Comparison of ENCODE assay signal across 9 cellular contexts in genomic region chr5:19928556-19929421, GRCh38. TPM values are rescaled to one million over a fixed set of nuclear protein-coding genes. Genes with fewer than 3 reads are reported as not detected.
DNase-seq lines count a peak whose midpoint lies in the region; ATAC-seq and TF ChIP-seq lines count a peak whose summit lies in the region.
"Had no signal": no experiment of that assay in that cellular context is flagged by ENCODE, and none has a peak within 500 bp of the region (broad histone marks: within the 10 kb centered on the region; RNA-seq: fewer than 3 reads in every experiment).

No MANE protein-coding gene starts in this region.

- peak overlapping the region; percentile 21; the same call in 1 of the 2 replicates for H3K4me2 ChIP-seq in SK-N-SH

- no peak overlapping the region for H3K9ac ChIP-seq in SK-N-SH

- POLR2A ChIA-PET in SK-N-SH (lab: Yijun Ruan, JAX): no interaction called here

- CTCF ChIA-PET in SK-N-SH (lab: Yijun Ruan, JAX): no interaction called here

- H3K4me3 ChIP-seq in SK-N-SH (ENCODE audit: low read depth in 2 of 2, low read length in 1 of 2): no peak overlapping the region

- TF ChIP-seq EP300 in SK-N-SH (IDR thresholded peaks at IDR 0.05; ENCODE audit: borderline replicate concordance in 1 of 2, low read depth in 1 of 2, low read length in 1 of 2): peak; percentile 55 to 91

- no peaks in the 10 kb centered on the region for H3K27me3 ChIP-seq in SK-N-SH (ENCODE audit: insufficient read depth)

- no peaks in the 10 kb centered on the region for H4K20me1 ChIP-seq in SK-N-SH (ENCODE audit: insufficient read depth)

- no peaks in the 10 kb centered on the region for H3K79me2 ChIP-seq in SK-N-SH (ENCODE audit: insufficient read depth)

- in situ Hi-C loops in GM13977 (cut with MboI; ENCODE audit: low pct_unique_long_range_greater_than_20kb, low sequenced_read_pairs, unreplicated experiment): no loop called here

- DNase-seq in COR-L47 (lab: John Stamatoyannopoulos, UW) (peak; percentile 2), SK-N-SH (no peak), glomerular visceral epithelial cell (ENCODE audit: extremely low spot score) (peak; percentile 63), ureter (ENCODE audit: low spot score) (no peak), NCI-H2196 (lab: John Stamatoyannopoulos, UW; ENCODE audit: unreplicated experiment) (no peak), NCI-H510A (lab: John Stamatoyannopoulos, UW) (no peak), GM13977 (ENCODE audit: low spot score) (no peak)

- no peaks in the 10 kb centered on the region for H3K9me2 ChIP-seq in SK-N-SH

- no peaks in the 10 kb centered on the region for H3K36me3 ChIP-seq in SK-N-SH (replicated peaks in 1 of 2; ENCODE audit: control insufficient read depth in 1 of 2, insufficient read depth in 2 of 2, low read length in 1 of 2)

- no peak for TF ChIP-seq RAD21 in SK-N-SH (IDR thresholded peaks at IDR 0.05; ENCODE audit: low read length)

- no peaks in the 10 kb centered on the region for H3K9me3 ChIP-seq in SK-N-SH

- 30% methylated on average over 3 of the region's 3 CpGs for WGBS in SK-N-SH (ENCODE audit: low lambda C conversion rate)

- TF ChIP-seq CTCF in SK-N-SH (IDR thresholded peaks at IDR 0.05): no peak
- no peak for TF ChIP-seq CTCF in GM13977 (IDR thresholded peaks at IDR 0.05; ENCODE audit: extremely low read depth, insufficient read depth, missing control alignments)

- H2AFZ ChIP-seq in SK-N-SH (ENCODE audit: low read depth): no peak overlapping the region

- H3K4me1 ChIP-seq in SK-N-SH (ENCODE audit: control insufficient read depth in 1 of 2, insufficient read depth in 2 of 2, low read depth in 1 of 2, low read length in 1 of 2): peaks cover 3 to 8% of the 10 kb centered on the region in 2 experiments; a peak in 3 of 4 replicates

- H3K27ac ChIP-seq in SK-N-SH (ENCODE audit: low read depth in 2 of 2, low read length in 1 of 2): peak overlapping the region; percentile 28 to 78; a peak in 3 of 4 replicates

- peaks cover 14% of the 10 kb centered on the region for H3F3A ChIP-seq in SK-N-SH (replicated peaks; ENCODE audit: insufficient read depth)

- peak; percentile 71 for ATAC-seq in HG03196 (IDR thresholded peaks at IDR 0.05; ENCODE audit: unreplicated experiment)

TF ChIP-seq in SK-N-SH, 30 proteins besides CTCF, POLR2A, EP300 and RAD21:
- TF ChIP-seq, protein P1, sequence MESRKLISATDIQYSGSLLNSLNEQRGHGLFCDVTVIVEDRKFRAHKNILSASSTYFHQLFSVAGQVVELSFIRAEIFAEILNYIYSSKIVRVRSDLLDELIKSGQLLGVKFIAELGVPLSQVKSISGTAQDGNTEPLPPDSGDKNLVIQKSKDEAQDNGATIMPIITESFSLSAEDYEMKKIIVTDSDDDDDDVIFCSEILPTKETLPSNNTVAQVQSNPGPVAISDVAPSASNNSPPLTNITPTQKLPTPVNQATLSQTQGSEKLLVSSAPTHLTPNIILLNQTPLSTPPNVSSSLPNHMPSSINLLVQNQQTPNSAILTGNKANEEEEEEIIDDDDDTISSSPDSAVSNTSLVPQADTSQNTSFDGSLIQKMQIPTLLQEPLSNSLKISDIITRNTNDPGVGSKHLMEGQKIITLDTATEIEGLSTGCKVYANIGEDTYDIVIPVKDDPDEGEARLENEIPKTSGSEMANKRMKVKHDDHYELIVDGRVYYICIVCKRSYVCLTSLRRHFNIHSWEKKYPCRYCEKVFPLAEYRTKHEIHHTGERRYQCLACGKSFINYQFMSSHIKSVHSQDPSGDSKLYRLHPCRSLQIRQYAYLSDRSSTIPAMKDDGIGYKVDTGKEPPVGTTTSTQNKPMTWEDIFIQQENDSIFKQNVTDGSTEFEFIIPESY (IDR thresholded peaks at IDR 0.05; ENCODE audit: borderline replicate concordance, low read depth): peak; percentile 44; the same call in 1 of the 2 replicates
- TF ChIP-seq SIN3A (IDR thresholded peaks at IDR 0.05; ENCODE audit: borderline replicate concordance, low read depth, low read length) (no peak), NFIC (IDR thresholded peaks at IDR 0.05; ENCODE audit: borderline replicate concordance) (peak; percentile 83), TCF12 (IDR thresholded peaks at IDR 0.05) (peak; percentile 92), MAX (IDR thresholded peaks at IDR 0.05; ENCODE audit: low read depth) (no peak), POLR2AphosphoS5 (IDR thresholded peaks at IDR 0.05; ENCODE audit: low read depth, low read length) (peak; percentile 59; the same call in 1 of the 2 replicates), FOSL2 (IDR thresholded peaks at IDR 0.05; ENCODE audit: borderline replicate concordance, low read depth) (peak; percentile 96), FOXM1 (IDR thresholded peaks at IDR 0.05; ENCODE audit: low read depth) (0 out of 2 replicates have a peak, but pooled peaks have one; percentile 54), JUND (IDR thresholded peaks at IDR 0.05) (peak; percentile 90), FOXJ3 (CRISPR knock-in tag; IDR thresholded peaks at IDR 0.05) (no peak), TEAD4 (IDR thresholded peaks at IDR 0.05; ENCODE audit: borderline replicate concordance, insufficient read depth) (peak; percentile 43; the same call in 1 of the 2 replicates)
- TF ChIP-seq, protein P2, sequence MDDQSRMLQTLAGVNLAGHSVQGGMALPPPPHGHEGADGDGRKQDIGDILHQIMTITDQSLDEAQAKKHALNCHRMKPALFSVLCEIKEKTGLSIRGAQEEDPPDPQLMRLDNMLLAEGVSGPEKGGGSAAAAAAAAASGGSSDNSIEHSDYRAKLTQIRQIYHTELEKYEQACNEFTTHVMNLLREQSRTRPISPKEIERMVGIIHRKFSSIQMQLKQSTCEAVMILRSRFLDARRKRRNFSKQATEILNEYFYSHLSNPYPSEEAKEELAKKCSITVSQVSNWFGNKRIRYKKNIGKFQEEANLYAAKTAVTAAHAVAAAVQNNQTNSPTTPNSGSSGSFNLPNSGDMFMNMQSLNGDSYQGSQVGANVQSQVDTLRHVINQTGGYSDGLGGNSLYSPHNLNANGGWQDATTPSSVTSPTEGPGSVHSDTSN (IDR thresholded peaks at IDR 0.05): peak; percentile 92

RNA-seq across cellular contexts. Expression of gene CDH18, which starts 59.2 kb away (rescaled TPM):
- 6.0 and 8.9 TPM in 2 replicates for polyA plus RNA-seq in SK-N-SH (2012; rRNA removed)
- polyA plus RNA-seq in SK-N-SH (2012; cell fraction: cytosol; rRNA removed): 7.7 and 7.9 TPM in 2 replicates
- polyA plus RNA-seq in SK-N-SH (2012; cell fraction: nucleus; rRNA removed): 5.2 and 7.8 TPM in 2 replicates
- not detected for total RNA-seq in ureter
- total RNA-seq: mononuclear cell had no signal

Comparison
In these comparisons a context has a peak if more than half of its experiments do, and no peak if none do; other contexts are left out.
1. DNase-seq: peak in COR-L47 (single experiment) and glomerular visceral epithelial cell (single experiment); none in SK-N-SH (single experiment), ureter (single experiment), NCI-H2196 (single experiment), NCI-H510A (single experiment) and GM13977 (single experiment).